Comparison of ENCODE assay signal across 9 cellular contexts in genomic region chr12:131092911-131093901, GRCh38.
DNase-seq lines count a peak whose midpoint lies in the region; ATAC-seq and TF ChIP-seq lines count a peak whose summit lies in the region.
"Had no signal": no experiment of that assay in that cellular context is flagged by ENCODE, and none has a peak within 500 bp of the region (broad histone marks: within the 10 kb centered on the region; RNA-seq: fewer than 3 reads in every experiment).

No MANE protein-coding gene starts in this region.

- H3K27ac Mint-ChIP-seq in MCF 10A (ENCODE audit: low read depth, unreplicated experiment) = no peak overlapping the region
- H3K27ac Mint-ChIP-seq in type B pancreatic cell = no peak overlapping the region

- ATAC-seq in GM18502 (IDR thresholded peaks at IDR 0.05; ENCODE audit: poor library complexity, unreplicated experiment) (peak; percentile 70), GM21529 (IDR thresholded peaks at IDR 0.05; ENCODE audit: unreplicated experiment) (peak; percentile 69)

- intact Hi-C loops in MCF 10A (cut with micrococcal nuclease) = loop anchor here (5.0 to 10.0 kb wide), 2 partner anchors 176 to 328 kb away; no protein-coding TSS in a partner anchor

- H3K4me1 Mint-ChIP-seq in MCF 10A (ENCODE audit: insufficient read depth, unreplicated experiment) (peaks cover 11% of the 10 kb centered on the region), type B pancreatic cell (ENCODE audit: unreplicated experiment) (peaks cover 9% of the 10 kb centered on the region)

- BruUV-seq in MCF 10A (replicated peaks; lab: Mats Ljungman, UMichigan) = no TSS peak

- in situ Hi-C loops in ACHN (cut with HindIII; ENCODE audit: low pct_ligation_motif_present, low pct_unique_long_range_greater_than_20kb, low sequenced_read_pairs) = no loop called here

- TF ChIP-seq CTCF in MCF 10A (IDR thresholded peaks at IDR 0.05; ENCODE audit: unreplicated experiment) (no peak), type B pancreatic cell (conservative IDR thresholded peaks at IDR 0.05) (no peak)

- H3K9me3 Mint-ChIP-seq in MCF 10A (ENCODE audit: unreplicated experiment) (no peaks in the 10 kb centered on the region), type B pancreatic cell (no peaks in the 10 kb centered on the region)
- H3K9me3 Mint-ChIP-seq: IgD-negative memory B cell had no signal

- POLR2A ChIA-PET in MCF 10A (lab: Yijun Ruan, JAX) = no interaction called here

- DNase-seq in HT1080 (ENCODE audit: low read depth) (peak; percentile 56), MCF 10A (ENCODE audit: unreplicated experiment) (peak; percentile 78), type B pancreatic cell (ENCODE audit: extremely low spot score, unreplicated experiment) (peak; percentile 49), pons (ENCODE audit: low spot score) (no peak), NCI-H2227 (lab: John Stamatoyannopoulos, UW; ENCODE audit: unreplicated experiment) (no peak), ACHN (no peak)

- CTCF ChIA-PET in MCF 10A (lab: Yijun Ruan, JAX) = interaction anchor here (1.2 to 1.9 kb wide), 2 partner anchors 11 to 331 kb away, joined by 3 to 13 read pairs; no protein-coding TSS in a partner anchor

- H3K4me3 Mint-ChIP-seq in MCF 10A (ENCODE audit: unreplicated experiment) (no peak overlapping the region), type B pancreatic cell (no peak overlapping the region)

- H3K27me3 Mint-ChIP-seq in MCF 10A (ENCODE audit: insufficient read depth, unreplicated experiment) (peaks cover 22% of the 10 kb centered on the region), type B pancreatic cell (peaks cover 4% of the 10 kb centered on the region)

- H3K36me3 Mint-ChIP-seq in MCF 10A (ENCODE audit: insufficient read depth, unreplicated experiment) (no peaks in the 10 kb centered on the region), type B pancreatic cell (no peaks in the 10 kb centered on the region)
- H3K36me3 Mint-ChIP-seq: IgD-negative memory B cell had no signal

Comparison
In these comparisons a context has a peak if more than half of its experiments do, and no peak if none do; other contexts are left out.
1. DNase-seq: peak in HT1080 (single experiment), MCF 10A (single experiment) and type B pancreatic cell (single experiment); none in pons (single experiment), NCI-H2227 (single experiment) and ACHN (single experiment).